ENCODE assay signal across 1 cellular context in the genomic region with DNA sequence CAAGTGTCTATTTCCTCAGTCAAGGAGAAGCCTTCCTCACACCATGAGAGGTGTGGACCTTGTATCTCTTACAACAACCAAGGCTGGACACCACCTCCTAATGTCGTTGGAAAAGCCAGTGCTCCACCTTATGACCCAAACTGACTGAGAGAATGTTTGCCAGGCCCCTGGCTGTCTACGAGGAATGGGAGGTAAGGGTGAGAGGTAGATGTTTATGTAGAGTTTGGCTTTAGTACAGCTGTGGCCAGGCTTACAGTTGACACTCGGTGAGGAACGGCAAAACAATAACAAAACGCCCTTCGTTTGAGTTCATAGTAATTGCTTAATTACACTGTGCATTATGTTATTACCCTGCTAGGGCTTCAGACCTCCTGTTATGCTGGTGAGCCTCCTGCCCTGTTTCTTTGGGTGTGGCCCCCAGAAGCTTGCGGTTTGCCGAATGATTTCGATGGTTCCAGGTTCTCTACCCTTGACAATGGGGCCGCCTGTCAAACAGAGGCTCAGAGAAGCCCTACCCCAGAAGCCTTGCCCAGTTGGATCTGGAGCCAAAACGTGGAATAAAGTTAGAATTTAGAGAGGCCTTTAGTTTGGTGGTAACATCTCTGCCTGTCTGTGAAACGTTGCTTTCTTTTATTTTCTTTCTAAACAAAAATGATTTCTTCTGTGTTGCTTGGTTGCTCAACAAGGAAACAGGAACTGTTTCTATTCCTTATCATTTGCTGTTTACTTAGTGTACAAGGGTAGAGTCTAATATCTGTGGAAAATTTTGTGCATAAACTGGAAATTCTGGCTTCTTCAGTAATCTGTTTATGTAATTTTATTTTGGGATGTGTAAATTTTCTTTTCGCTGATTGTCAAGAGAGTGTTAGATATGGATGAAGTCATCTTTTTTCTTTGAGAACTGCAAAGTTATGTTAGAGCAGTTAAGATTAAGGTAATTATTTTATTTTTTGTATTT.
TF ChIP-seq lines count a peak whose summit lies in the region.

No MANE protein-coding gene starts in this region.

TF ChIP-seq in HepG2, 621 proteins besides CTCF, POLR2A, EP300 and RAD21 (continued from another document and continues in another):
- TF ChIP-seq, protein P1, sequence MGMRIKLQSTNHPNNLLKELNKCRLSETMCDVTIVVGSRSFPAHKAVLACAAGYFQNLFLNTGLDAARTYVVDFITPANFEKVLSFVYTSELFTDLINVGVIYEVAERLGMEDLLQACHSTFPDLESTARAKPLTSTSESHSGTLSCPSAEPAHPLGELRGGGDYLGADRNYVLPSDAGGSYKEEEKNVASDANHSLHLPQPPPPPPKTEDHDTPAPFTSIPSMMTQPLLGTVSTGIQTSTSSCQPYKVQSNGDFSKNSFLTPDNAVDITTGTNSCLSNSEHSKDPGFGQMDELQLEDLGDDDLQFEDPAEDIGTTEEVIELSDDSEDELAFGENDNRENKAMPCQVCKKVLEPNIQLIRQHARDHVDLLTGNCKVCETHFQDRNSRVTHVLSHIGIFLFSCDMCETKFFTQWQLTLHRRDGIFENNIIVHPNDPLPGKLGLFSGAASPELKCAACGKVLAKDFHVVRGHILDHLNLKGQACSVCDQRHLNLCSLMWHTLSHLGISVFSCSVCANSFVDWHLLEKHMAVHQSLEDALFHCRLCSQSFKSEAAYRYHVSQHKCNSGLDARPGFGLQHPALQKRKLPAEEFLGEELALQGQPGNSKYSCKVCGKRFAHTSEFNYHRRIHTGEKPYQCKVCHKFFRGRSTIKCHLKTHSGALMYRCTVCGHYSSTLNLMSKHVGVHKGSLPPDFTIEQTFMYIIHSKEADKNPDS (CRISPR knock-in tag; IDR thresholded peaks at IDR 0.05) = no peak
- TF ChIP-seq, protein P2, sequence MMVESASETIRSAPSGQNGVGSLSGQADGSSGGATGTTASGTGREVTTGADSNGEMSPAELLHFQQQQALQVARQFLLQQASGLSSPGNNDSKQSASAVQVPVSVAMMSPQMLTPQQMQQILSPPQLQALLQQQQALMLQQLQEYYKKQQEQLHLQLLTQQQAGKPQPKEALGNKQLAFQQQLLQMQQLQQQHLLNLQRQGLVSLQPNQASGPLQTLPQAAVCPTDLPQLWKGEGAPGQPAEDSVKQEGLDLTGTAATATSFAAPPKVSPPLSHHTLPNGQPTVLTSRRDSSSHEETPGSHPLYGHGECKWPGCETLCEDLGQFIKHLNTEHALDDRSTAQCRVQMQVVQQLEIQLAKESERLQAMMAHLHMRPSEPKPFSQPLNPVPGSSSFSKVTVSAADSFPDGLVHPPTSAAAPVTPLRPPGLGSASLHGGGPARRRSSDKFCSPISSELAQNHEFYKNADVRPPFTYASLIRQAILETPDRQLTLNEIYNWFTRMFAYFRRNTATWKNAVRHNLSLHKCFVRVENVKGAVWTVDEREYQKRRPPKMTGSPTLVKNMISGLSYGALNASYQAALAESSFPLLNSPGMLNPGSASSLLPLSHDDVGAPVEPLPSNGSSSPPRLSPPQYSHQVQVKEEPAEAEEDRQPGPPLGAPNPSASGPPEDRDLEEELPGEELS (CRISPR knock-in tag; IDR thresholded peaks at IDR 0.05) = peak; percentile 55; the same call in 1 of the 2 replicates
- TF ChIP-seq ZMYM4 (CRISPR knock-in tag; IDR thresholded peaks at IDR 0.05) = peak; percentile 51; the same call in 1 of the 2 replicates
- TF ChIP-seq, protein P3, sequence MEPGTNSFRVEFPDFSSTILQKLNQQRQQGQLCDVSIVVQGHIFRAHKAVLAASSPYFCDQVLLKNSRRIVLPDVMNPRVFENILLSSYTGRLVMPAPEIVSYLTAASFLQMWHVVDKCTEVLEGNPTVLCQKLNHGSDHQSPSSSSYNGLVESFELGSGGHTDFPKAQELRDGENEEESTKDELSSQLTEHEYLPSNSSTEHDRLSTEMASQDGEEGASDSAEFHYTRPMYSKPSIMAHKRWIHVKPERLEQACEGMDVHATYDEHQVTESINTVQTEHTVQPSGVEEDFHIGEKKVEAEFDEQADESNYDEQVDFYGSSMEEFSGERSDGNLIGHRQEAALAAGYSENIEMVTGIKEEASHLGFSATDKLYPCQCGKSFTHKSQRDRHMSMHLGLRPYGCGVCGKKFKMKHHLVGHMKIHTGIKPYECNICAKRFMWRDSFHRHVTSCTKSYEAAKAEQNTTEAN (CRISPR knock-in tag; conservative IDR thresholded peaks at IDR 0.05) = peak; percentile 65
- TF ChIP-seq ZNF264 (CRISPR knock-in tag; IDR thresholded peaks at IDR 0.05) = no peak
- TF ChIP-seq, protein P4, sequence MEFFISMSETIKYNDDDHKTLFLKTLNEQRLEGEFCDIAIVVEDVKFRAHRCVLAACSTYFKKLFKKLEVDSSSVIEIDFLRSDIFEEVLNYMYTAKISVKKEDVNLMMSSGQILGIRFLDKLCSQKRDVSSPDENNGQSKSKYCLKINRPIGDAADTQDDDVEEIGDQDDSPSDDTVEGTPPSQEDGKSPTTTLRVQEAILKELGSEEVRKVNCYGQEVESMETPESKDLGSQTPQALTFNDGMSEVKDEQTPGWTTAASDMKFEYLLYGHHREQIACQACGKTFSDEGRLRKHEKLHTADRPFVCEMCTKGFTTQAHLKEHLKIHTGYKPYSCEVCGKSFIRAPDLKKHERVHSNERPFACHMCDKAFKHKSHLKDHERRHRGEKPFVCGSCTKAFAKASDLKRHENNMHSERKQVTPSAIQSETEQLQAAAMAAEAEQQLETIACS (CRISPR knock-in tag; IDR thresholded peaks at IDR 0.05) = no peak
- TF ChIP-seq ELF3 (CRISPR knock-in tag; IDR thresholded peaks at IDR 0.05) = peak; percentile 99
- TF ChIP-seq NFKBIZ (CRISPR knock-in tag; IDR thresholded peaks at IDR 0.05) = no peak
- TF ChIP-seq THYN1 (CRISPR knock-in tag; IDR thresholded peaks at IDR 0.05; ENCODE audit: borderline replicate concordance, low read depth) = no peak
- no peak for TF ChIP-seq SMAD9 (CRISPR knock-in tag; IDR thresholded peaks at IDR 0.05)
- TF ChIP-seq ZNF598 (CRISPR knock-in tag; IDR thresholded peaks at IDR 0.05; ENCODE audit: borderline replicate concordance) = no peak
- peak; percentile 79 for TF ChIP-seq PRPF4 (IDR thresholded peaks at IDR 0.05; ENCODE audit: low read depth, low read length, poor library complexity, severe bottlenecking)
- TF ChIP-seq CBX2 (IDR thresholded peaks at IDR 0.05; ENCODE audit: low read depth, low read length) = no peak
- no peak for TF ChIP-seq CBX2 (CRISPR knock-in tag; IDR thresholded peaks at IDR 0.05; ENCODE audit: low read depth)
- TF ChIP-seq, protein P5, sequence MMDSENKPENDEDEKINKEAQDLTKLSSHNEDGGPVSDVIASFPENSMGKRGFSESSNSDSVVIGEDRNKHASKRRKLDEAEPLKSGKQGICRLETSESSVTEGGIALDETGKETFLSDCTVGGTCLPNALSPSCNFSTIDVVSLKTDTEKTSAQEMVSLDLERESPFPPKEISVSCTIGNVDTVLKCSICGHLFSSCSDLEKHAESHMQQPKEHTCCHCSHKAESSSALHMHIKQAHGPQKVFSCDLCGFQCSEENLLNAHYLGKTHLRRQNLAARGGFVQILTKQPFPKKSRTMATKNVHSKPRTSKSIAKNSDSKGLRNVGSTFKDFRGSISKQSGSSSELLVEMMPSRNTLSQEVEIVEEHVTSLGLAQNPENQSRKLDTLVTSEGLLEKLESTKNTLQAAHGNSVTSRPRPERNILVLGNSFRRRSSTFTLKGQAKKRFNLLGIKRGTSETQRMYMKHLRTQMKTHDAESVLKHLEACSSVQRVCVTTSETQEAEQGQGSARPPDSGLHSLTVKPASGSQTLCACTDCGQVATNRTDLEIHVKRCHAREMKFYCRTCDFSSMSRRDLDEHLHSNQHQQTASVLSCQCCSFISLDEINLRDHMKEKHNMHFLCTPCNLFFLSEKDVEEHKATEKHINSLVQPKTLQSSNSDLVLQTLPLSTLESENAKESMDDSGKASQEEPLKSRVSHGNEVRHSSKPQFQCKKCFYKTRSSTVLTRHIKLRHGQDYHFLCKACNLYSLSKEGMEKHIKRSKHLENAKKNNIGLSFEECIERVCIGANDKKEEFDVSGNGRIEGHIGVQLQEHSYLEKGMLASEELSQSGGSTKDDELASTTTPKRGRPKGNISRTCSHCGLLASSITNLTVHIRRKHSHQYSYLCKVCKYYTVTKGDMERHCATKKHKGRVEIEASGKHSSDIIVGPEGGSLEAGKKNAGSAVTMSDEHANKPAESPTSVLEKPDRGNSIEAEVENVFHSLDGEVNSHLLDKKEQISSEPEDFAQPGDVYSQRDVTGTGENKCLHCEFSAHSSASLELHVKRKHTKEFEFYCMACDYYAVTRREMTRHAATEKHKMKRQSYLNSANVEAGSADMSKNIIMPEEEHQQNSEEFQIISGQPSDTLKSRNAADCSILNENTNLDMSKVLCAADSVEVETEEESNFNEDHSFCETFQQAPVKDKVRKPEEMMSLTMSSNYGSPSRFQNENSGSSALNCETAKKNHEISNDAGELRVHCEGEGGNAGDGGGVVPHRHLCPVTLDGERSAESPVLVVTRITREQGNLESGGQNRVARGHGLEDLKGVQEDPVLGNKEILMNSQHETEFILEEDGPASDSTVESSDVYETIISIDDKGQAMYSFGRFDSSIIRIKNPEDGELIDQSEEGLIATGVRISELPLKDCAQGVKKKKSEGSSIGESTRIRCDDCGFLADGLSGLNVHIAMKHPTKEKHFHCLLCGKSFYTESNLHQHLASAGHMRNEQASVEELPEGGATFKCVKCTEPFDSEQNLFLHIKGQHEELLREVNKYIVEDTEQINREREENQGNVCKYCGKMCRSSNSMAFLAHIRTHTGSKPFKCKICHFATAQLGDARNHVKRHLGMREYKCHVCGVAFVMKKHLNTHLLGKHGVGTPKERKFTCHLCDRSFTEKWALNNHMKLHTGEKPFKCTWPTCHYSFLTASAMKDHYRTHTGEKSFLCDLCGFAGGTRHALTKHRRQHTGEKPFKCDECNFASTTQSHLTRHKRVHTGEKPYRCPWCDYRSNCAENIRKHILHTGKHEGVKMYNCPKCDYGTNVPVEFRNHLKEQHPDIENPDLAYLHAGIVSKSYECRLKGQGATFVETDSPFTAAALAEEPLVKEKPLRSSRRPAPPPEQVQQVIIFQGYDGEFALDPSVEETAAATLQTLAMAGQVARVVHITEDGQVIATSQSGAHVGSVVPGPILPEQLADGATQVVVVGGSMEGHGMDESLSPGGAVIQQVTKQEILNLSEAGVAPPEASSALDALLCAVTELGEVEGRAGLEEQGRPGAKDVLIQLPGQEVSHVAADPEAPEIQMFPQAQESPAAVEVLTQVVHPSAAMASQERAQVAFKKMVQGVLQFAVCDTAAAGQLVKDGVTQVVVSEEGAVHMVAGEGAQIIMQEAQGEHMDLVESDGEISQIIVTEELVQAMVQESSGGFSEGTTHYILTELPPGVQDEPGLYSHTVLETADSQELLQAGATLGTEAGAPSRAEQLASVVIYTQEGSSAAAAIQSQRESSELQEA (CRISPR knock-in tag; IDR thresholded peaks at IDR 0.05; ENCODE audit: not compliant biosample characterization) = peak; percentile 67
- peak; percentile 28; the same call in 1 of the 2 replicates for TF ChIP-seq RXRB (CRISPR knock-in tag; IDR thresholded peaks at IDR 0.05; ENCODE audit: borderline replicate concordance)
- TF ChIP-seq SP5 (CRISPR knock-in tag; IDR thresholded peaks at IDR 0.05; ENCODE audit: borderline replicate concordance, low read depth) = no peak
- no peak for TF ChIP-seq ZNF224 (CRISPR knock-in tag; IDR thresholded peaks at IDR 0.05)
- TF ChIP-seq ZNF614 (CRISPR knock-in tag; IDR thresholded peaks at IDR 0.05; ENCODE audit: borderline replicate concordance) = 0 out of 2 replicates have a peak, but pooled peaks have one; percentile 46
- TF ChIP-seq, protein P6, sequence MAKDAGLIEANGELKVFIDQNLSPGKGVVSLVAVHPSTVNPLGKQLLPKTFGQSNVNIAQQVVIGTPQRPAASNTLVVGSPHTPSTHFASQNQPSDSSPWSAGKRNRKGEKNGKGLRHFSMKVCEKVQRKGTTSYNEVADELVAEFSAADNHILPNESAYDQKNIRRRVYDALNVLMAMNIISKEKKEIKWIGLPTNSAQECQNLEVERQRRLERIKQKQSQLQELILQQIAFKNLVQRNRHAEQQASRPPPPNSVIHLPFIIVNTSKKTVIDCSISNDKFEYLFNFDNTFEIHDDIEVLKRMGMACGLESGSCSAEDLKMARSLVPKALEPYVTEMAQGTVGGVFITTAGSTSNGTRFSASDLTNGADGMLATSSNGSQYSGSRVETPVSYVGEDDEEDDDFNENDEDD (CRISPR knock-in tag; IDR thresholded peaks at IDR 0.05; ENCODE audit: borderline replicate concordance) = no peak
- no peak for TF ChIP-seq DNMT1 (CRISPR knock-in tag; IDR thresholded peaks at IDR 0.05)
- no peak for TF ChIP-seq ARHGAP35 (CRISPR knock-in tag; IDR thresholded peaks at IDR 0.05; ENCODE audit: borderline replicate concordance)
- TF ChIP-seq ZBTB20 (CRISPR knock-in tag; IDR thresholded peaks at IDR 0.05; ENCODE audit: borderline replicate concordance, low read depth) = peak; percentile 41; the same call in 1 of the 2 replicates
- no peak for TF ChIP-seq SP2 (CRISPR knock-in tag; IDR thresholded peaks at IDR 0.05)
- TF ChIP-seq NFYB (CRISPR knock-in tag; IDR thresholded peaks at IDR 0.05) = no peak
- no peak for TF ChIP-seq ZNF251 (CRISPR knock-in tag; IDR thresholded peaks at IDR 0.05)
- peak; percentile 31; the same call in 1 of the 2 replicates for TF ChIP-seq ZKSCAN8 (CRISPR knock-in tag; IDR thresholded peaks at IDR 0.05; ENCODE audit: borderline replicate concordance)
- TF ChIP-seq, protein P7, sequence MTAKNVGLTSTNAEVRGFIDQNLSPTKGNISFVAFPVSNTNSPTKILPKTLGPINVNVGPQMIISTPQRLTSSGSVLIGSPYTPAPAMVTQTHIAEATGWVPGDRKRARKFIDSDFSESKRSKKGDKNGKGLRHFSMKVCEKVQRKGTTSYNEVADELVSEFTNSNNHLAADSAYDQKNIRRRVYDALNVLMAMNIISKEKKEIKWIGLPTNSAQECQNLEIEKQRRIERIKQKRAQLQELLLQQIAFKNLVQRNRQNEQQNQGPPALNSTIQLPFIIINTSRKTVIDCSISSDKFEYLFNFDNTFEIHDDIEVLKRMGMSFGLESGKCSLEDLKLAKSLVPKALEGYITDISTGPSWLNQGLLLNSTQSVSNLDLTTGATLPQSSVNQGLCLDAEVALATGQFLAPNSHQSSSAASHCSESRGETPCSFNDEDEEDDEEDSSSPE (CRISPR knock-in tag; IDR thresholded peaks at IDR 0.05) = no peak
- TF ChIP-seq ZNF326 (CRISPR knock-in tag; IDR thresholded peaks at IDR 0.05; ENCODE audit: borderline replicate concordance) = 0 out of 2 replicates have a peak, but pooled peaks have one; percentile 3
- TF ChIP-seq, protein P8, sequence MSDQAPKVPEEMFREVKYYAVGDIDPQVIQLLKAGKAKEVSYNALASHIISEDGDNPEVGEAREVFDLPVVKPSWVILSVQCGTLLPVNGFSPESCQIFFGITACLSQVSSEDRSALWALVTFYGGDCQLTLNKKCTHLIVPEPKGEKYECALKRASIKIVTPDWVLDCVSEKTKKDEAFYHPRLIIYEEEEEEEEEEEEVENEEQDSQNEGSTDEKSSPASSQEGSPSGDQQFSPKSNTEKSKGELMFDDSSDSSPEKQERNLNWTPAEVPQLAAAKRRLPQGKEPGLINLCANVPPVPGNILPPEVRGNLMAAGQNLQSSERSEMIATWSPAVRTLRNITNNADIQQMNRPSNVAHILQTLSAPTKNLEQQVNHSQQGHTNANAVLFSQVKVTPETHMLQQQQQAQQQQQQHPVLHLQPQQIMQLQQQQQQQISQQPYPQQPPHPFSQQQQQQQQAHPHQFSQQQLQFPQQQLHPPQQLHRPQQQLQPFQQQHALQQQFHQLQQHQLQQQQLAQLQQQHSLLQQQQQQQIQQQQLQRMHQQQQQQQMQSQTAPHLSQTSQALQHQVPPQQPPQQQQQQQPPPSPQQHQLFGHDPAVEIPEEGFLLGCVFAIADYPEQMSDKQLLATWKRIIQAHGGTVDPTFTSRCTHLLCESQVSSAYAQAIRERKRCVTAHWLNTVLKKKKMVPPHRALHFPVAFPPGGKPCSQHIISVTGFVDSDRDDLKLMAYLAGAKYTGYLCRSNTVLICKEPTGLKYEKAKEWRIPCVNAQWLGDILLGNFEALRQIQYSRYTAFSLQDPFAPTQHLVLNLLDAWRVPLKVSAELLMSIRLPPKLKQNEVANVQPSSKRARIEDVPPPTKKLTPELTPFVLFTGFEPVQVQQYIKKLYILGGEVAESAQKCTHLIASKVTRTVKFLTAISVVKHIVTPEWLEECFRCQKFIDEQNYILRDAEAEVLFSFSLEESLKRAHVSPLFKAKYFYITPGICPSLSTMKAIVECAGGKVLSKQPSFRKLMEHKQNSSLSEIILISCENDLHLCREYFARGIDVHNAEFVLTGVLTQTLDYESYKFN (CRISPR knock-in tag; conservative IDR thresholded peaks at IDR 0.05) = peak; percentile 68
- TF ChIP-seq BORCS8-MEF2B (CRISPR knock-in tag; IDR thresholded peaks at IDR 0.05) = 0 out of 2 replicates have a peak, but pooled peaks have one; percentile 60
